24 cellular contexts compared by ENCODE assay signal in the genomic region with DNA sequence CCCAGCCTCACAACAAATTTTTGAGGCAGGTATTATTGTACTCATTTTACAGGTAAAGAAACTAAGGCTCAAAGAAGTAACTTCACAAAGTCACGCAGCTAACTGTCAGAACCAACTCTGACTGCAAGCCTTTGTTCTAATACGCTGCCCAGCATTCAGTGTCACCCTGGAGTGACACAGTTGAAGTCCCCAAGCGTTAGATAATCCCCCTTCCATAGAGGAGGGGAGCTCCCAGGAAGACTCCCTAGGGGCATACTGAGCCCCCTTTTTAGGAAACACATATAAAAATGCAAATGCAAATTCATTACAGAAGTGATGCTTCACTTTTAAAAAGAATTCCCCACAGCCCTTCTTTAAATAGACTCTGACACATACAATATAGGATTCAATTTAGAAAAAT.
DNase-seq lines count a peak whose midpoint lies in the region; ATAC-seq and TF ChIP-seq lines count a peak whose summit lies in the region.
"Had no signal": no experiment of that assay in that cellular context is flagged by ENCODE, and none has a peak within 500 bp of the region (broad histone marks: within the 10 kb centered on the region; RNA-seq: fewer than 3 reads in every experiment).

No MANE protein-coding gene starts in this region.

- H3K4me3 ChIP-seq in BLaER1 treated with 17β-estradiol and CSF1 and Interleukin-3, amounts not matched to agents 10 nM and 100 nM: no peak overlapping the region
- H3K4me3 ChIP-seq: GM23248, Peyer's patch, SK-N-MC had no signal

- peak overlapping the region in 6 of 11 experiments; percentile 39 to 66 (median 47); a peak in 9 of 22 replicates for H3K4me2 ChIP-seq in BLaER1 treated with 17β-estradiol and CSF1 and Interleukin-3, amounts not matched to agents 10 nM and 100 nM

- DNase-seq in activated B cell treated with CpG ODN at 0.5 μM for 24 hours (no peak), glomerular visceral epithelial cell (ENCODE audit: extremely low spot score) (no peak), NCI-H446 treated with DMSO at 0.1 percent for 48 hours (lab: John Stamatoyannopoulos, UW) (no peak)
- DNase-seq: C1 segment of cervical spinal cord; CD8-positive, alpha-beta T cell; EL; GDM1; GM23248; H7; Karpas-422; NCI-H1105; NCI-H1436 treated with DMSO at 0.1 percent for 48 hours; NCI-H187 treated with DMSO at 0.1 percent for 48 hours; NCI-H526 treated with DMSO at 0.1 percent for 48 hours; OCI-M1; Peyer's patch; SIG-M5 had no signal

- no peaks in the 10 kb centered on the region for H3K9me3 Mint-ChIP-seq in activated B cell treated with CpG ODN at 0.5 μM for 24 hours
- no peaks in the 10 kb centered on the region for H3K9me3 Mint-ChIP-seq in stimulated activated memory B cell treated with anti-CD40 and anti-IgM and Interleukin-4, amounts not matched to agents 10 μg/mL and 1 μg/mL and 100 μg/mL, for 72 hours
- H3K9me3 Mint-ChIP-seq: CD8-positive, alpha-beta T cell had no signal

- intact Hi-C loops in activated B cell treated with CpG ODN at 0.5 μM for 24 hours (cut with micrococcal nuclease): loop anchor here (5.0 kb wide), 1 partner anchor 196 kb away; the partner anchor contains the start of gene TYSND1

- no peaks in the 10 kb centered on the region for H3K36me3 Mint-ChIP-seq in activated B cell treated with CpG ODN at 0.5 μM for 24 hours (ENCODE audit: low read depth)
- H3K36me3 Mint-ChIP-seq in stimulated activated memory B cell treated with anti-CD40 and anti-IgM and Interleukin-4, amounts not matched to agents 10 μg/mL and 1 μg/mL and 100 μg/mL, for 72 hours: no peaks in the 10 kb centered on the region
- H3K36me3 Mint-ChIP-seq: CD8-positive, alpha-beta T cell had no signal

- no peaks in the 10 kb centered on the region for H3K27me3 Mint-ChIP-seq in activated B cell treated with CpG ODN at 0.5 μM for 24 hours
- peaks cover 20% of the 10 kb centered on the region for H3K27me3 Mint-ChIP-seq in stimulated activated memory B cell treated with anti-CD40 and anti-IgM and Interleukin-4, amounts not matched to agents 10 μg/mL and 1 μg/mL and 100 μg/mL, for 72 hours

- POLR2A ChIA-PET in activated B cell treated with CpG ODN at 0.5 μM for 24 hours (lab: Charles Lee): no interaction called here

- no peak overlapping the region for H3K27ac ChIP-seq in BLaER1 treated with 17β-estradiol and CSF1 and Interleukin-3, amounts not matched to agents 10 nM and 100 nM
- H3K27ac ChIP-seq: GM23248, Peyer's patch had no signal

- H4K20me1 ChIP-seq in BLaER1 treated with 17β-estradiol and CSF1 and Interleukin-3, amounts not matched to agents 10 nM and 100 nM: no peaks in the 10 kb centered on the region; a peak in 1 of 22 replicates

- CTCF ChIA-PET in activated B cell treated with CpG ODN at 0.5 μM for 24 hours (lab: Charles Lee): interaction anchor here (1.4 kb wide), 1 partner anchor 12 kb away, joined by 3 read pairs; no protein-coding TSS in a partner anchor

- H3K9me3 ChIP-seq in BLaER1 treated with 17β-estradiol and CSF1 and Interleukin-3, amounts not matched to agents 10 nM and 100 nM (replicated peaks in 1 of 11): no peaks in the 10 kb centered on the region
- H3K9me3 ChIP-seq: Caco-2, Peyer's patch had no signal

- H3K27me3 ChIP-seq in BLaER1 treated with 17β-estradiol and CSF1 and Interleukin-3, amounts not matched to agents 10 nM and 100 nM: no peaks in the 10 kb centered on the region
- H3K27me3 ChIP-seq: Peyer's patch had no signal

- H3K9ac ChIP-seq in BLaER1 treated with 17β-estradiol and CSF1 and Interleukin-3, amounts not matched to agents 10 nM and 100 nM: no peak overlapping the region
- H3K9ac ChIP-seq: GM23248 had no signal

- TF ChIP-seq CTCF in activated B cell treated with CpG ODN at 0.5 μM for 24 hours (IDR thresholded peaks at IDR 0.05): no peak

- H3K4me3 Mint-ChIP-seq in activated B cell treated with CpG ODN at 0.5 μM for 24 hours: peak overlapping the region; percentile 19
- H3K4me3 Mint-ChIP-seq in stimulated activated memory B cell treated with anti-CD40 and anti-IgM and Interleukin-4, amounts not matched to agents 10 μg/mL and 1 μg/mL and 100 μg/mL, for 72 hours: peak overlapping the region; percentile 20
- H3K4me3 Mint-ChIP-seq: CD8-positive, alpha-beta T cell had no signal

- H3K4me1 Mint-ChIP-seq in activated B cell treated with CpG ODN at 0.5 μM for 24 hours: peaks cover 31% of the 10 kb centered on the region
- H3K4me1 Mint-ChIP-seq in stimulated activated memory B cell treated with anti-CD40 and anti-IgM and Interleukin-4, amounts not matched to agents 10 μg/mL and 1 μg/mL and 100 μg/mL, for 72 hours: peaks cover 49% of the 10 kb centered on the region

- H3K27ac Mint-ChIP-seq in activated B cell treated with CpG ODN at 0.5 μM for 24 hours: peak overlapping the region; percentile 3
- H3K27ac Mint-ChIP-seq in stimulated activated memory B cell treated with anti-CD40 and anti-IgM and Interleukin-4, amounts not matched to agents 10 μg/mL and 1 μg/mL and 100 μg/mL, for 72 hours: peak overlapping the region; percentile 82
- H3K27ac Mint-ChIP-seq: CD8-positive, alpha-beta T cell had no signal

- peak; percentile 44 for ATAC-seq in GM21619 (IDR thresholded peaks at IDR 0.05; ENCODE audit: unreplicated experiment)
- peak; percentile 60 for ATAC-seq in activated B cell treated with CpG ODN at 0.5 μM for 24 hours (ENCODE audit: low read depth)
- ATAC-seq in stimulated activated memory B cell treated with anti-CD40 and anti-IgM and Interleukin-4, amounts not matched to agents 10 μg/mL and 1 μg/mL and 100 μg/mL, for 72 hours: peak; percentile 51
- no peak for ATAC-seq in HG03108 (IDR thresholded peaks at IDR 0.05; ENCODE audit: unreplicated experiment)
- ATAC-seq: CD8-positive, alpha-beta T cell; HepG2 had no signal

- H3K4me1 ChIP-seq in BLaER1 treated with 17β-estradiol and CSF1 and Interleukin-3, amounts not matched to agents 10 nM and 100 nM: peaks cover 19 to 34% (median 27%) of the 10 kb centered on the region in 10 experiments
- H3K4me1 ChIP-seq: Caco-2, Peyer's patch had no signal

- H3K36me3 ChIP-seq in BLaER1 treated with 17β-estradiol and CSF1 and Interleukin-3, amounts not matched to agents 10 nM and 100 nM: no peaks in the 10 kb centered on the region
- H3K36me3 ChIP-seq: Peyer's patch had no signal
